Comparison of ENCODE assay signal across 1 cellular context in the genomic region with DNA sequence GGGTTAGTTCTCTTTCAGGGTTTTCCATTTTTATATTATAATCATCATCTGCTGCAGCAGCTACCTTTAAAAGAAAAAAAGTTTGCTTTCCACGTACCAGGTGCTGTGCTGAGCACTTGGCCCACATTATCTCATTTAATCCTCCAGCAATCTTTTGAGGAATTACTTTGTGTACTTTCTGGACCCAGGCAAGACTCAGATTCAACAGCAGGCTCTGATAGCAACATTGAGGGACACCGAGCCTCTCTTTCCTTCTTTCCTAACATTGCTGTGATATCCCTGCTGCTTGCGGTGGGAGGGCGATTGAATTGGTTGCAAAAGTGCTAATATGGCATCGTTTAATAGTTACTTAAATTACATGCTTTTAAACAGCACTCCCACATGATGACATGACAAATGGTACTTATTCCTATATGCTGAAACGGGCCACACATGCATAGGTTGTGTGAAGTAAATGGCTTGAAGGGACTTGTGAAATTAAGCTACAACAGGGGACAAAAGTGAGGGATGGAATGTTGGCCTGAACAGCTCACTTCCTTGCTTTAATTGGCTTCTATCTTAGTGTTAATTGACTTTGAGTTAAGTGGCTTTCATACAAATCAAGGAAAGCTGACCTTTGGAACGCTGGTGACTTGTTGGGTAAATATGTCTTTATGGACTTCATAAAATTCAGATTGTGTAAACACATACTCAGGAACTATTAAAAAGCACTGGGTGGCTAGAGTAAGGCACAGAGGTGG.
TF ChIP-seq lines count a peak whose summit lies in the region.

No MANE protein-coding gene starts in this region.

TF ChIP-seq in GM23338, 12 proteins besides CTCF, POLR2A, EP300 and RAD21 (continued from another document):
- TF ChIP-seq, protein P1, sequence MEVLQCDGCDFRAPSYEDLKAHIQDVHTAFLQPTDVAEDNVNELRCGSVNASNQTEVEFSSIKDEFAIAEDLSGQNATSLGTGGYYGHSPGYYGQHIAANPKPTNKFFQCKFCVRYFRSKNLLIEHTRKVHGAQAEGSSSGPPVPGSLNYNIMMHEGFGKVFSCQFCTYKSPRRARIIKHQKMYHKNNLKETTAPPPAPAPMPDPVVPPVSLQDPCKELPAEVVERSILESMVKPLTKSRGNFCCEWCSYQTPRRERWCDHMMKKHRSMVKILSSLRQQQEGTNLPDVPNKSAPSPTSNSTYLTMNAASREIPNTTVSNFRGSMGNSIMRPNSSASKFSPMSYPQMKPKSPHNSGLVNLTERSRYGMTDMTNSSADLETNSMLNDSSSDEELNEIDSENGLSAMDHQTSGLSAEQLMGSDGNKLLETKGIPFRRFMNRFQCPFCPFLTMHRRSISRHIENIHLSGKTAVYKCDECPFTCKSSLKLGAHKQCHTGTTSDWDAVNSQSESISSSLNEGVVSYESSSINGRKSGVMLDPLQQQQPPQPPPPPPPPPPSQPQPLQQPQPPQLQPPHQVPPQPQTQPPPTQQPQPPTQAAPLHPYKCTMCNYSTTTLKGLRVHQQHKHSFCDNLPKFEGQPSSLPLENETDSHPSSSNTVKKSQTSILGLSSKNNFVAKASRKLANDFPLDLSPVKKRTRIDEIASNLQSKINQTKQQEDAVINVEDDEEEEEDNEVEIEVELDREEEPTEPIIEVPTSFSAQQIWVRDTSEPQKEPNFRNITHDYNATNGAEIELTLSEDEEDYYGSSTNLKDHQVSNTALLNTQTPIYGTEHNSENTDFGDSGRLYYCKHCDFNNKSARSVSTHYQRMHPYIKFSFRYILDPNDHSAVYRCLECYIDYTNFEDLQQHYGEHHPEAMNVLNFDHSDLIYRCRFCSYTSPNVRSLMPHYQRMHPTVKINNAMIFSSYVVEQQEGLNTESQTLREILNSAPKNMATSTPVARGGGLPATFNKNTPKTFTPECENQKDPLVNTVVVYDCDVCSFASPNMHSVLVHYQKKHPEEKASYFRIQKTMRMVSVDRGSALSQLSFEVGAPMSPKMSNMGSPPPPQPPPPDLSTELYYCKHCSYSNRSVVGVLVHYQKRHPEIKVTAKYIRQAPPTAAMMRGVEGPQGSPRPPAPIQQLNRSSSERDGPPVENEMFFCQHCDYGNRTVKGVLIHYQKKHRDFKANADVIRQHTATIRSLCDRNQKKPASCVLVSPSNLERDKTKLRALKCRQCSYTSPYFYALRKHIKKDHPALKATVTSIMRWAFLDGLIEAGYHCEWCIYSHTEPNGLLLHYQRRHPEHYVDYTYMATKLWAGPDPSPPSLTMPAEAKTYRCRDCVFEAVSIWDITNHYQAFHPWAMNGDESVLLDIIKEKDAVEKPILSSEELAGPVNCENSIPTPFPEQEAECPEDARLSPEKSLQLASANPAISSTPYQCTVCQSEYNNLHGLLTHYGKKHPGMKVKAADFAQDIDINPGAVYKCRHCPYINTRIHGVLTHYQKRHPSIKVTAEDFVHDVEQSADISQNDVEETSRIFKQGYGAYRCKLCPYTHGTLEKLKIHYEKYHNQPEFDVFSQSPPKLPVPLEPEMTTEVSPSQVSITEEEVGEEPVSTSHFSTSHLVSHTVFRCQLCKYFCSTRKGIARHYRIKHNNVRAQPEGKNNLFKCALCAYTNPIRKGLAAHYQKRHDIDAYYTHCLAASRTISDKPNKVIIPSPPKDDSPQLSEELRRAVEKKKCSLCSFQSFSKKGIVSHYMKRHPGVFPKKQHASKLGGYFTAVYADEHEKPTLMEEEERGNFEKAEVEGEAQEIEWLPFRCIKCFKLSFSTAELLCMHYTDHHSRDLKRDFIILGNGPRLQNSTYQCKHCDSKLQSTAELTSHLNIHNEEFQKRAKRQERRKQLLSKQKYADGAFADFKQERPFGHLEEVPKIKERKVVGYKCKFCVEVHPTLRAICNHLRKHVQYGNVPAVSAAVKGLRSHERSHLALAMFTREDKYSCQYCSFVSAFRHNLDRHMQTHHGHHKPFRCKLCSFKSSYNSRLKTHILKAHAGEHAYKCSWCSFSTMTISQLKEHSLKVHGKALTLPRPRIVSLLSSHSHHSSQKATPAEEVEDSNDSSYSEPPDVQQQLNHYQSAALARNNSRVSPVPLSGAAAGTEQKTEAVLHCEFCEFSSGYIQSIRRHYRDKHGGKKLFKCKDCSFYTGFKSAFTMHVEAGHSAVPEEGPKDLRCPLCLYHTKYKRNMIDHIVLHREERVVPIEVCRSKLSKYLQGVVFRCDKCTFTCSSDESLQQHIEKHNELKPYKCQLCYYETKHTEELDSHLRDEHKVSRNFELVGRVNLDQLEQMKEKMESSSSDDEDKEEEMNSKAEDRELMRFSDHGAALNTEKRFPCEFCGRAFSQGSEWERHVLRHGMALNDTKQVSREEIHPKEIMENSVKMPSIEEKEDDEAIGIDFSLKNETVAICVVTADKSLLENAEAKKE (CRISPR knock-in tag; IDR thresholded peaks at IDR 0.05), result no peak
- TF ChIP-seq JUNB (IDR thresholded peaks at IDR 0.05; ENCODE audit: unreplicated experiment) (no peak), NANOG (IDR thresholded peaks at IDR 0.05; ENCODE audit: borderline replicate concordance) (no peak), ZNF331 (CRISPR knock-in tag; IDR thresholded peaks at IDR 0.05; ENCODE audit: low read depth) (no peak), POLR2AphosphoS5 (IDR thresholded peaks at IDR 0.05; ENCODE audit: low read depth) (no peak), STAT1 (IDR thresholded peaks at IDR 0.05; ENCODE audit: unreplicated experiment) (no peak), ZNF114 (CRISPR knock-in tag; IDR thresholded peaks at IDR 0.05) (no peak)
- TF ChIP-seq, protein P2, sequence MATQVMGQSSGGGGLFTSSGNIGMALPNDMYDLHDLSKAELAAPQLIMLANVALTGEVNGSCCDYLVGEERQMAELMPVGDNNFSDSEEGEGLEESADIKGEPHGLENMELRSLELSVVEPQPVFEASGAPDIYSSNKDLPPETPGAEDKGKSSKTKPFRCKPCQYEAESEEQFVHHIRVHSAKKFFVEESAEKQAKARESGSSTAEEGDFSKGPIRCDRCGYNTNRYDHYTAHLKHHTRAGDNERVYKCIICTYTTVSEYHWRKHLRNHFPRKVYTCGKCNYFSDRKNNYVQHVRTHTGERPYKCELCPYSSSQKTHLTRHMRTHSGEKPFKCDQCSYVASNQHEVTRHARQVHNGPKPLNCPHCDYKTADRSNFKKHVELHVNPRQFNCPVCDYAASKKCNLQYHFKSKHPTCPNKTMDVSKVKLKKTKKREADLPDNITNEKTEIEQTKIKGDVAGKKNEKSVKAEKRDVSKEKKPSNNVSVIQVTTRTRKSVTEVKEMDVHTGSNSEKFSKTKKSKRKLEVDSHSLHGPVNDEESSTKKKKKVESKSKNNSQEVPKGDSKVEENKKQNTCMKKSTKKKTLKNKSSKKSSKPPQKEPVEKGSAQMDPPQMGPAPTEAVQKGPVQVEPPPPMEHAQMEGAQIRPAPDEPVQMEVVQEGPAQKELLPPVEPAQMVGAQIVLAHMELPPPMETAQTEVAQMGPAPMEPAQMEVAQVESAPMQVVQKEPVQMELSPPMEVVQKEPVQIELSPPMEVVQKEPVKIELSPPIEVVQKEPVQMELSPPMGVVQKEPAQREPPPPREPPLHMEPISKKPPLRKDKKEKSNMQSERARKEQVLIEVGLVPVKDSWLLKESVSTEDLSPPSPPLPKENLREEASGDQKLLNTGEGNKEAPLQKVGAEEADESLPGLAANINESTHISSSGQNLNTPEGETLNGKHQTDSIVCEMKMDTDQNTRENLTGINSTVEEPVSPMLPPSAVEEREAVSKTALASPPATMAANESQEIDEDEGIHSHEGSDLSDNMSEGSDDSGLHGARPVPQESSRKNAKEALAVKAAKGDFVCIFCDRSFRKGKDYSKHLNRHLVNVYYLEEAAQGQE (IDR thresholded peaks at IDR 0.05; ENCODE audit: unreplicated experiment), result no peak
